ENCODE assay signal across 22 cellular contexts in the genomic region with DNA sequence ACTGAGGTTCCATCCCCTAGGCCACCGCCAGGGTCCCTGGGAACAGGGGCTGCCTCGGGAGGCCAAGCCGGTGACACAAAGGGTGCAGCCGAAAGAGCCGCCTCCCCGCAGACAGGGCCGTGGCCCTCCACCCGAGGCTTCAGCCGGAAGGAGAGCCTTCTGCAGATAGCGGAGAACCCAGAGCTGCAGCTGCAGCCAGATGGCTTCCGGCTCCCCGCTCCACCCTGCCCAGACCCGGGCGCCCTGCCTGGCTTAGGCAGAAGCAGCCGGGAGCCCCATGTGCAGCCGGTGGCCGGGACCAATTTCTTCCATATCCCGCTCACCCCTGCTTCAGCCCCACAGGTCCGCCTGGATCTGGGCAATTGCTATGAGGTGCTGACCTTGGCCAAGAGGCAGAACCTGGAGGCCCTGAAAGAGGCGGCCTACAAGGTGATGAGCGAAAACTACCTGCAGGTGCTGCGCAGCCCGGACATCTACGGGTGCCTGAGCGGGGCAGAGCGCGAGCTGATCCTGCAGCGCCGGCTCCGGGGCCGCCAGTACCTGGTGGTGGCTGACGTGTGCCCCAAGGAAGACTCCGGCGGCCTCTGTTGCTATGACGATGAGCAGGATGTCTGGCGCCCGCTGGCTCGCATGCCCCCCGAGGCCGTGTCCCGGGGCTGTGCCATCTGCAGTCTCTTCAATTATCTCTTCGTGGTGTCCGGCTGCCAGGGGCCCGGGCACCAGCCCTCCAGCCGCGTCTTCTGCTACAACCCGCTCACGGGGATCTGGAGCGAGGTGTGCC. TPM values are rescaled to one million over a fixed set of nuclear protein-coding genes. Genes with fewer than 3 reads are reported as not detected.
DNase-seq lines count a peak whose midpoint lies in the region; TF ChIP-seq lines count a peak whose summit lies in the region.
"Had no signal": no experiment of that assay in that cellular context is flagged by ENCODE, and none has a peak within 500 bp of the region (broad histone marks: within the 10 kb centered on the region; RNA-seq: fewer than 3 reads in every experiment).

No MANE protein-coding gene starts in this region.

- H4K20me1 ChIP-seq in OCI-LY7 (ENCODE audit: insufficient read depth, low read length) (no peaks in the 10 kb centered on the region), hepatocyte (ENCODE audit: insufficient read depth, poor library complexity, severe bottlenecking) (no peaks in the 10 kb centered on the region)

- CTCF ChIA-PET in Calu3 (lab: Charles Lee) (interaction anchor here (1.6 kb wide), 1 partner anchor 93 kb away, joined by 4 read pairs; no protein-coding TSS in a partner anchor), OCI-LY7 (lab: Charles Lee; ENCODE audit: unreplicated experiment) (interaction anchor here (1.8 kb wide), 1 partner anchor 8 kb away, joined by 4 read pairs; no protein-coding TSS in a partner anchor)
- CTCF ChIA-PET in CD8-positive, alpha-beta memory T cell (lab: Charles Lee) = no interaction called here

- peak overlapping the region; percentile 80 for H3K27ac Mint-ChIP-seq in Calu3 (ENCODE audit: unreplicated experiment)
- H3K27ac Mint-ChIP-seq in CD8-positive, alpha-beta memory T cell = no peak overlapping the region
- H3K27ac Mint-ChIP-seq: CD4-positive, alpha-beta memory T cell; naive thymus-derived CD4-positive, alpha-beta T cell had no signal

- H3K27ac ChIP-seq in OCI-LY7 (ENCODE audit: low read depth, low read length, poor library complexity, severe bottlenecking) (peak overlapping the region; percentile 93), hepatocyte (no peak overlapping the region), spleen (no peak overlapping the region)
- no peak overlapping the region for H3K27ac ChIP-seq in CD8-positive, alpha-beta memory T cell (ENCODE audit: low read depth, low read length)
- H3K27ac ChIP-seq: brain microvascular endothelial cell, HL-60, ovary had no signal

- no peak overlapping the region; the same call in 1 of the 2 replicates for H2AFZ ChIP-seq in OCI-LY7 (ENCODE audit: low read length)
- H2AFZ ChIP-seq in hepatocyte = no peak overlapping the region

- H3K36me3 Mint-ChIP-seq in Calu3 (ENCODE audit: insufficient read depth, unreplicated experiment) = peaks cover 32% of the 10 kb centered on the region
- H3K36me3 Mint-ChIP-seq in CD8-positive, alpha-beta memory T cell = no peaks in the 10 kb centered on the region
- H3K36me3 Mint-ChIP-seq: CD4-positive, alpha-beta memory T cell; naive thymus-derived CD4-positive, alpha-beta T cell had no signal

- TF ChIP-seq CTCF in Calu3 (IDR thresholded peaks at IDR 0.05; ENCODE audit: unreplicated experiment) (no peak), OCI-LY7 (conservative IDR thresholded peaks at IDR 0.05; ENCODE audit: low read length) (no peak), hepatocyte (IDR thresholded peaks at IDR 0.05; ENCODE audit: poor library complexity) (no peak), spleen (IDR thresholded peaks at IDR 0.05 in 8 of 11, conservative IDR thresholded peaks at IDR 0.05 in 3 of 11) (no peak)

- peak overlapping the region; percentile 69 for H3K4me3 Mint-ChIP-seq in Calu3 (ENCODE audit: low read depth, unreplicated experiment)
- H3K4me3 Mint-ChIP-seq in CD8-positive, alpha-beta memory T cell = no peak overlapping the region
- H3K4me3 Mint-ChIP-seq: CD4-positive, alpha-beta memory T cell; naive thymus-derived CD4-positive, alpha-beta T cell had no signal

- no peak for TF ChIP-seq POLR2A in spleen (IDR thresholded peaks at IDR 0.05)

- BruUV-seq in Calu3 (replicated peaks; lab: Mats Ljungman, UMichigan) (no TSS peak), OCI-LY7 (replicated peaks; lab: Mats Ljungman, UMichigan) (no TSS peak)

- H3K4me2 ChIP-seq in OCI-LY7 (ENCODE audit: low read length) (peak overlapping the region; percentile 68), hepatocyte (peak overlapping the region; percentile 36)

- intact Hi-C loops in Calu3 (cut with micrococcal nuclease; ENCODE audit: unreplicated experiment) (no loop called here), OCI-LY7 (cut with micrococcal nuclease; ENCODE audit: unreplicated experiment) (loop anchor here (2.0 to 5.0 kb wide), 5 partner anchors 49 to 1335 kb away; a partner anchor contains a TSS), spleen (cut with DNase I; ENCODE audit: low total_unique reads) (no loop called here)

- H3K9me3 ChIP-seq in OCI-LY7 (ENCODE audit: low read length) (no peaks in the 10 kb centered on the region), hepatocyte (ENCODE audit: low read depth) (no peaks in the 10 kb centered on the region), spleen (no peaks in the 10 kb centered on the region)
- H3K9me3 ChIP-seq in CD8-positive, alpha-beta memory T cell (ENCODE audit: low read length) = no peaks in the 10 kb centered on the region
- H3K9me3 ChIP-seq: ovary had no signal

- H3K9me2 ChIP-seq in OCI-LY7 (ENCODE audit: insufficient read depth, low read length) (no peaks in the 10 kb centered on the region), hepatocyte (replicated peaks; ENCODE audit: insufficient read depth) (no peaks in the 10 kb centered on the region)

- no peaks in the 10 kb centered on the region for H3K27me3 ChIP-seq in hepatocyte
- H3K27me3 ChIP-seq in spleen (replicated peaks in 1 of 7) = peaks cover 0 to 59% (median 0%) of the 10 kb centered on the region in 7 donors
- H3K27me3 ChIP-seq in CD8-positive, alpha-beta memory T cell (ENCODE audit: insufficient read depth, low read length, poor library complexity, severe bottlenecking) = no peaks in the 10 kb centered on the region
- H3K27me3 ChIP-seq: brain microvascular endothelial cell, ovary had no signal

- H3K4me1 ChIP-seq in OCI-LY7 (ENCODE audit: insufficient read depth, low read length, poor library complexity, severe bottlenecking) (peaks cover 55% of the 10 kb centered on the region), hepatocyte (ENCODE audit: insufficient read depth) (peaks cover 25% of the 10 kb centered on the region), spleen (peaks cover 0 to 15% (median 3%) of the 10 kb centered on the region in 6 donors)
- H3K4me1 ChIP-seq in CD8-positive, alpha-beta memory T cell (ENCODE audit: insufficient read depth, low read length) = no peaks in the 10 kb centered on the region

- peak overlapping the region; percentile 52 for H3K4me3 ChIP-seq in OCI-LY7 (ENCODE audit: low read depth, low read length, poor library complexity, severe bottlenecking)
- H3K4me3 ChIP-seq in hepatocyte = no peak overlapping the region
- no peak overlapping the region for H3K4me3 ChIP-seq in spleen
- H3K4me3 ChIP-seq in CD8-positive, alpha-beta memory T cell (ENCODE audit: low read length) = no peak overlapping the region
- H3K4me3 ChIP-seq: ovary had no signal

- WGBS in hepatocyte (ENCODE audit: low lambda C conversion rate, missing lambda C conversion rate) = 94% methylated on average over 47 of the region's 49 CpGs
- WGBS in spleen, 5 donors = 88 to 97% (median 89%) methylated on average over 18 to 49 of the region's 49 CpGs

- POLR2A ChIA-PET in OCI-LY7 (lab: Charles Lee) = interaction anchor here (1.6 kb wide), 1 partner anchor 8 kb away, joined by 4 read pairs; no protein-coding TSS in a partner anchor
- POLR2A ChIA-PET in CD8-positive, alpha-beta memory T cell (lab: Charles Lee) = no interaction called here

- DNase-seq in Calu3 (peak; percentile 29), OCI-LY7 (ENCODE audit: low spot score) (peak; percentile 85), hepatocyte (ENCODE audit: low spot score) (no peak), spleen (peak; percentile 67), GOT3 (lab: John Stamatoyannopoulos, UW) (no peak)
- no peak for DNase-seq in stimulated activated CD4-positive, alpha-beta T cell treated with anti-CD3 and anti-CD28 coated beads, Interleukin-4, amount 100 ng/mL, for 4 hours
- no peak for DNase-seq in CD8-positive, alpha-beta memory T cell
- DNase-seq: activated effector memory CD4-positive, alpha-beta T cell treated with Interleukin-2 at 50 U/mL for 16 hours; brain microvascular endothelial cell; CD4-positive, alpha-beta memory T cell; cortex of kidney; IMR-90; left cardiac atrium; naive thymus-derived CD4-positive, alpha-beta T cell; NCI-H2081 treated with DMSO at 0.1 percent for 48 hours; NCI-H446; ovary; stimulated activated CD4-positive, alpha-beta T cell treated with anti-CD3 and anti-CD28 coated beads, Interleukin-15, amount 100 ng/mL, for 24 hours; T-helper 2 cell had no signal

- H3K27me3 Mint-ChIP-seq in Calu3 (ENCODE audit: unreplicated experiment) = no peaks in the 10 kb centered on the region
- peaks cover 4 to 14% of the 10 kb centered on the region in 2 donors for H3K27me3 Mint-ChIP-seq in CD8-positive, alpha-beta memory T cell

- H3K4me1 Mint-ChIP-seq in Calu3 (ENCODE audit: low read depth, unreplicated experiment) = peaks cover 40% of the 10 kb centered on the region
- H3K4me1 Mint-ChIP-seq in CD8-positive, alpha-beta memory T cell = peaks cover 0 to 12% (median 0%) of the 10 kb centered on the region in 3 donors

- no peaks in the 10 kb centered on the region for H3K36me3 ChIP-seq in OCI-LY7 (ENCODE audit: insufficient read depth, low read length)
- H3K36me3 ChIP-seq in hepatocyte (replicated peaks; ENCODE audit: insufficient read depth, low read depth) = no peaks in the 10 kb centered on the region
- H3K36me3 ChIP-seq in spleen = no peaks in the 10 kb centered on the region
- H3K36me3 ChIP-seq in CD8-positive, alpha-beta memory T cell (ENCODE audit: insufficient read depth, low read length) = no peaks in the 10 kb centered on the region
- H3K36me3 ChIP-seq: brain microvascular endothelial cell, ovary had no signal

- no peaks in the 10 kb centered on the region for H3K9me3 Mint-ChIP-seq in Calu3 (ENCODE audit: low read depth, unreplicated experiment)
- no peaks in the 10 kb centered on the region for H3K9me3 Mint-ChIP-seq in CD8-positive, alpha-beta memory T cell
- H3K9me3 Mint-ChIP-seq: CD4-positive, alpha-beta memory T cell had no signal

- H3K79me2 ChIP-seq in OCI-LY7 (ENCODE audit: insufficient read depth, low read depth, low read length) (no peaks in the 10 kb centered on the region), hepatocyte (no peaks in the 10 kb centered on the region)

RNA-seq across cellular contexts. Expression of a gene that starts 1.4 kb away (rescaled TPM):
- 14.3 and 14.4 TPM in 2 replicates for total RNA-seq in Calu3 (2022)
- 2.6 and 3.5 TPM in 2 replicates for total RNA-seq in OCI-LY7 (2014; rRNA removed; shearing (Covaris generic))
- total RNA-seq in OCI-LY7 (2022) = 0.59 and 0.91 TPM in 2 replicates
- 2.3 and 2.4 TPM in 2 replicates for total RNA-seq in hepatocyte
- 0.56 and 2.2 TPM in 2 replicates for polyA plus RNA-seq in hepatocyte
- total RNA-seq in spleen = not detected
- not detected for polyA plus RNA-seq in spleen
- total RNA-seq in CD8-positive, alpha-beta memory T cell = not detected
- polyA plus RNA-seq in CD8-positive, alpha-beta memory T cell = not detected
- total RNA-seq: CD4-positive, alpha-beta memory T cell; Daoy; IMR-90; sciatic nerve had no signal
- polyA plus RNA-seq: CD4-positive, alpha-beta memory T cell; IMR-90; naive thymus-derived CD4-positive, alpha-beta T cell had no signal

Comparison
In these comparisons a context has a peak if more than half of its experiments do, and no peak if none do; other contexts are left out.
1. DNase-seq: peak in Calu3 (single experiment), OCI-LY7 (single experiment) and spleen (single experiment); none in hepatocyte (single experiment), stimulated activated CD4-positive, alpha-beta T cell treated with anti-CD3 and anti-CD28 coated beads, Interleukin-4, amount 100 ng/mL, for 4 hours (0 of 2), GOT3 (single experiment) and CD8-positive, alpha-beta memory T cell (0 of 5).